Comparison of ENCODE assay signal across 8 cellular contexts in genomic region chr11:8033312-8033715, GRCh38. TPM values are rescaled to one million over a fixed set of nuclear protein-coding genes. Genes with fewer than 3 reads are reported as not detected.
DNase-seq lines count a peak whose midpoint lies in the region; ATAC-seq and TF ChIP-seq lines count a peak whose summit lies in the region.

No MANE protein-coding gene starts in this region.

- BruUV-seq in MCF 10A (replicated peaks; lab: Mats Ljungman, UMichigan), result no TSS peak

- POLR2A ChIA-PET in GM10248 (lab: Yijun Ruan, JAX) (no interaction called here), MCF 10A (lab: Yijun Ruan, JAX) (interaction anchor here (0.7 to 2.4 kb wide), 4 partner anchors 47 to 66 kb away, joined by 3 to 9 read pairs (median 4); no protein-coding TSS in a partner anchor)

- H3K4me3 Mint-ChIP-seq in MCF 10A (ENCODE audit: unreplicated experiment), result no peak overlapping the region

- peaks cover 53% of the 10 kb centered on the region for H3K27me3 Mint-ChIP-seq in MCF 10A (ENCODE audit: insufficient read depth, unreplicated experiment)

- TF ChIP-seq CTCF in GM10248 (IDR thresholded peaks at IDR 0.05; ENCODE audit: control extremely low read depth, extremely low read depth, low read depth, missing control alignments) (peak; percentile 85), MCF 10A (IDR thresholded peaks at IDR 0.05; ENCODE audit: unreplicated experiment) (peak; percentile 85)

- CTCF ChIA-PET in GM10248 (lab: Yijun Ruan, JAX) (interaction anchor here (0.6 to 12.2 kb wide), 30 partner anchors 11 to 276 kb away, joined by 3 to 275 read pairs (median 6); partner anchors contain the start of gene EIF3F), MCF 10A (lab: Yijun Ruan, JAX) (interaction anchor here (0.5 to 19.9 kb wide), 50 partner anchors 8 to 1755 kb away, joined by 3 to 786 read pairs (median 4); partner anchors contain the start of gene EIF3F)

- no peaks in the 10 kb centered on the region for H3K9me3 Mint-ChIP-seq in MCF 10A (ENCODE audit: unreplicated experiment)

- H3K36me3 Mint-ChIP-seq in MCF 10A (ENCODE audit: insufficient read depth, unreplicated experiment), result peaks cover 6% of the 10 kb centered on the region

- DNase-seq in GM10248 (ENCODE audit: extremely low spot score), result peak; percentile 87
- peak; percentile 18 for DNase-seq in NCI-H187 treated with DMSO at 0.1 percent for 48 hours (lab: John Stamatoyannopoulos, UW)
- peak; percentile 48 for DNase-seq in UCSD-AML1 (lab: John Stamatoyannopoulos, UW; ENCODE audit: unreplicated experiment)
- peak; percentile 75 for DNase-seq in MCF 10A (ENCODE audit: unreplicated experiment)
- peak; percentile 80 for DNase-seq in iris pigment epithelial cell (ENCODE audit: low read depth)
- peak; percentile 65 for DNase-seq in stimulated activated CD4-positive, alpha-beta T cell treated with anti-CD3 and anti-CD28 coated beads, Interleukin-15, amount 100 ng/mL, for 24 hours
- DNase-seq in mesenteric fat pad (ENCODE audit: low spot score), result no peak

- H3K4me1 Mint-ChIP-seq in MCF 10A (ENCODE audit: insufficient read depth, unreplicated experiment), result peaks cover 5% of the 10 kb centered on the region

- ATAC-seq in HG02588 (IDR thresholded peaks at IDR 0.05; ENCODE audit: unreplicated experiment), result peak; percentile 62

- intact Hi-C loops in MCF 10A (cut with micrococcal nuclease), result loop anchor here (1.0 kb wide), 4 partner anchors 27 to 66 kb away; no protein-coding TSS in a partner anchor

- H3K27ac Mint-ChIP-seq in MCF 10A (ENCODE audit: low read depth, unreplicated experiment), result no peak overlapping the region

RNA-seq across cellular contexts. Expression of gene EIF3F, which starts 46.2 kb away (rescaled TPM):
- total RNA-seq in MCF 10A (2022) (255 and 309 TPM in 2 replicates), mesenteric fat pad (144 TPM)

RNA-seq across cellular contexts. Expression of gene TUB, which starts 47.7 kb away (rescaled TPM):
- 1.4 and 1.8 TPM in 2 replicates for total RNA-seq in MCF 10A (2022)
- 5.9 TPM for total RNA-seq in mesenteric fat pad
